ENCODE assay signal across 14 cellular contexts in genomic region chr3:17891139-17891850, GRCh38.
DNase-seq lines count a peak whose midpoint lies in the region; ATAC-seq and TF ChIP-seq lines count a peak whose summit lies in the region.
"Had no signal": no experiment of that assay in that cellular context is flagged by ENCODE, and none has a peak within 500 bp of the region (broad histone marks: within the 10 kb centered on the region; RNA-seq: fewer than 3 reads in every experiment).

No MANE protein-coding gene starts in this region.

- no peak overlapping the region for H3K4me3 ChIP-seq in cardiac fibroblast (replicated peaks in 1 of 2; ENCODE audit: low read depth in 2 of 2, low read length in 2 of 2)
- H3K4me3 ChIP-seq: coronary artery had no signal

- no peak overlapping the region for H3K4me3 Mint-ChIP-seq in stimulated activated effector memory CD8-positive, alpha-beta T cell treated with anti-CD3 and anti-CD28 coated beads, Interleukin-12 subunit alpha, Interleukin-12 subunit beta, amount 100 ng/mL, for 72 hours
- H3K4me3 Mint-ChIP-seq: stimulated activated naive CD8-positive, alpha-beta T cell treated with anti-CD3 and anti-CD28 coated beads, Interleukin-15, amount 100 ng/mL, for 72 hours had no signal

- no peaks in the 10 kb centered on the region for H3K36me3 Mint-ChIP-seq in stimulated activated effector memory CD8-positive, alpha-beta T cell treated with anti-CD3 and anti-CD28 coated beads, Interleukin-12 subunit alpha, Interleukin-12 subunit beta, amount 100 ng/mL, for 72 hours

- ATAC-seq in stimulated activated effector memory CD8-positive, alpha-beta T cell treated with anti-CD3 and anti-CD28 coated beads, Interleukin-12 subunit alpha, Interleukin-12 subunit beta, amount 100 ng/mL, for 72 hours, result no peak
- ATAC-seq in Right ventricle myocardium superior (ENCODE audit: poor library complexity), result no peak
- ATAC-seq in HG03280 (IDR thresholded peaks at IDR 0.05; ENCODE audit: unreplicated experiment), result no peak
- ATAC-seq: stimulated activated naive CD8-positive, alpha-beta T cell treated with anti-CD3 and anti-CD28 coated beads, Interleukin-15, amount 100 ng/mL, for 72 hours had no signal

- intact Hi-C loops in Right ventricle myocardium superior (cut with DNase I), result no loop called here

- H3K9me3 Mint-ChIP-seq in stimulated activated effector memory CD8-positive, alpha-beta T cell treated with anti-CD3 and anti-CD28 coated beads, Interleukin-12 subunit alpha, Interleukin-12 subunit beta, amount 100 ng/mL, for 72 hours, result peaks cover 5% of the 10 kb centered on the region
- H3K9me3 Mint-ChIP-seq: stimulated activated naive CD8-positive, alpha-beta T cell treated with anti-CD3 and anti-CD28 coated beads, Interleukin-15, amount 100 ng/mL, for 72 hours had no signal

- H3K27ac Mint-ChIP-seq in stimulated activated effector memory CD8-positive, alpha-beta T cell treated with anti-CD3 and anti-CD28 coated beads, Interleukin-12 subunit alpha, Interleukin-12 subunit beta, amount 100 ng/mL, for 72 hours, result no peak overlapping the region
- H3K27ac Mint-ChIP-seq: stimulated activated naive CD8-positive, alpha-beta T cell treated with anti-CD3 and anti-CD28 coated beads, Interleukin-15, amount 100 ng/mL, for 72 hours had no signal

- no peak for TF ChIP-seq CTCF in cardiac fibroblast (IDR thresholded peaks at IDR 0.05; ENCODE audit: low read depth, low read length)

- DNase-seq in AG08396 (ENCODE audit: low spot score) (peak; percentile 5), HT-29 (ENCODE audit: low spot score) (peak; percentile 6), cardiac fibroblast (ENCODE audit: low read depth in 2 of 2) (peak; percentile 5 to 46), kidney tubule cell (ENCODE audit: low spot score) (peak; percentile 64), Right ventricle myocardium superior (no peak), DMS 273 (lab: John Stamatoyannopoulos, UW; ENCODE audit: unreplicated experiment) (no peak)
- no peak for DNase-seq in stimulated activated effector memory CD8-positive, alpha-beta T cell treated with anti-CD3 and anti-CD28 coated beads, Interleukin-12 subunit alpha, Interleukin-12 subunit beta, amount 100 ng/mL, for 72 hours (ENCODE audit: low spot score in 2 of 2)
- DNase-seq: activated CD4-positive, CD25-positive, alpha-beta regulatory T cell; AML-193; hypothalamus; stimulated activated CD4-positive, alpha-beta T cell treated with anti-CD3 and anti-CD28 coated beads, Interleukin-12 subunit alpha, Interleukin-12 subunit beta, amount 100 ng/mL, for 4 hours; stimulated activated naive CD8-positive, alpha-beta T cell treated with anti-CD3 and anti-CD28 coated beads, Interleukin-15, amount 100 ng/mL, for 72 hours had no signal

- H3K4me1 Mint-ChIP-seq in stimulated activated effector memory CD8-positive, alpha-beta T cell treated with anti-CD3 and anti-CD28 coated beads, Interleukin-12 subunit alpha, Interleukin-12 subunit beta, amount 100 ng/mL, for 72 hours, result no peaks in the 10 kb centered on the region
- H3K4me1 Mint-ChIP-seq: stimulated activated naive CD8-positive, alpha-beta T cell treated with anti-CD3 and anti-CD28 coated beads, Interleukin-15, amount 100 ng/mL, for 72 hours had no signal

Comparison
In these comparisons a context has a peak if more than half of its experiments do, and no peak if none do; other contexts are left out.
1. DNase-seq: peak in AG08396 (single experiment), HT-29 (single experiment), cardiac fibroblast (2 of 2) and kidney tubule cell (single experiment); none in stimulated activated effector memory CD8-positive, alpha-beta T cell treated with anti-CD3 and anti-CD28 coated beads, Interleukin-12 subunit alpha, Interleukin-12 subunit beta, amount 100 ng/mL, for 72 hours (0 of 2), Right ventricle myocardium superior (single experiment) and DMS 273 (single experiment).